1 cellular context compared by ENCODE assay signal in genomic region chr10:9301148-9301547, GRCh38.
TF ChIP-seq lines count a peak whose summit lies in the region.

No MANE protein-coding gene starts in this region.

TF ChIP-seq in H1, 55 proteins besides CTCF, POLR2A, EP300 and RAD21:
- TF ChIP-seq SP4 (IDR thresholded peaks at IDR 0.05; ENCODE audit: low read length) = no peak
- no peak for TF ChIP-seq POU5F1 (IDR thresholded peaks at IDR 0.05; ENCODE audit: low read depth, low read length)
- TF ChIP-seq ATF3 (IDR thresholded peaks at IDR 0.05; ENCODE audit: insufficient read depth, low read depth, low read length) = no peak
